Comparison of ENCODE assay signal across 17 cellular contexts in the genomic region with DNA sequence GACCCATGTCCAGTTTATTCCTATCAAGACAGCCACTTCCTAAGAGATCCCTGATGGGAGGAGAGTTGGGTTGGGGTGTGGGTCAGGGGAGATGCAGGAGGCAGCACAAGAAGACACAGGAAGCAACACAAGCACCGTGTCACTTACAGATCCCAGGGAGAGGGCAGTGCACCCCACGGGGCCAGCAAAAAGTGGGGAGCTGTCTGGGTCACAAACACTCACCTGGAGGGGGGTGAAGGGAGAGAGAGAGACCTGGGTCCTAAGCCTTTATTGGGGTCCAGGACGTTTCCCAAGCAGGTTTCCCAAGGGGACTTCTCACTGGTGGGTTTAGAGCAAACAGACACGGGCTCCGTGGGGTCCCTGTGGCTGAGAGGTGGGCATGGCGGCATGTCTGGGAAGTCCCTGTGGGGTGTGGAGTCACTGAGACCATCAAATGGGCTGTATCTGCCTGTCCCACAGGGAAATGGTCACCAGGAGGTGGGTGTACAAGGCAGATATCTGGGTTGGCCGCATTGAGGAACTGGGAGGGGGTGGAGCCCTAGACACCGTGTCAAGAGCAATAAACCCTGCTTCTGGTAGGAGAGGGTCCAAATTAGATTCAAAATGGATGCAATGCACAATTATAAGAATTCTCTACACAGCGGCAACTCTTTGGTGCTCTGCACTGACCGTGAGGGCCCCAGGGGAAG. TPM values are rescaled to one million over a fixed set of nuclear protein-coding genes. Genes with fewer than 3 reads are reported as not detected.
DNase-seq lines count a peak whose midpoint lies in the region; FAIRE-seq and TF ChIP-seq lines count a peak whose summit lies in the region.
"Had no signal": no experiment of that assay in that cellular context is flagged by ENCODE, and none has a peak within 500 bp of the region (broad histone marks: within the 10 kb centered on the region; RNA-seq: fewer than 3 reads in every experiment).

No MANE protein-coding gene starts in this region.

- no peak for TF ChIP-seq EP300 in tibial nerve (IDR thresholded peaks at IDR 0.05)

- TF ChIP-seq CTCF in coronary artery (IDR thresholded peaks at IDR 0.05): no peak
- no peak for TF ChIP-seq CTCF in nephron progenitor cell (IDR thresholded peaks at IDR 0.05)
- TF ChIP-seq CTCF in tibial nerve (IDR thresholded peaks at IDR 0.05): no peak

- no peak for TF ChIP-seq POLR2A in tibial nerve (IDR thresholded peaks at IDR 0.05)
- TF ChIP-seq POLR2A in GM12892 (IDR thresholded peaks at IDR 0.05; ENCODE audit: low read depth, low read length): no peak

- H3K9me3 Mint-ChIP-seq in nephron progenitor cell: no peaks in the 10 kb centered on the region
- no peaks in the 10 kb centered on the region for H3K9me3 Mint-ChIP-seq in activated CD4-positive, alpha-beta memory T cell treated with anti-CD3 and anti-CD28 coated beads, Interleukin-2, amount 10 ng/mL, durations not matched to agents 7 days and 5 days
- H3K9me3 Mint-ChIP-seq: activated naive CD4-positive, alpha-beta T cell treated with anti-CD3 and anti-CD28 coated beads, Interleukin-2, amount 50 U/mL, for 24 hours had no signal

- H3K4me3 ChIP-seq in coronary artery (no peak overlapping the region), tibial nerve (no peak overlapping the region)
- H3K4me3 ChIP-seq: A549 had no signal

- peaks cover 58% of the 10 kb centered on the region for H3K4me1 Mint-ChIP-seq in nephron progenitor cell
- H3K4me1 Mint-ChIP-seq in activated CD4-positive, alpha-beta memory T cell treated with anti-CD3 and anti-CD28 coated beads, Interleukin-2, amount 10 ng/mL, durations not matched to agents 7 days and 5 days: peaks cover 20% of the 10 kb centered on the region
- H3K4me1 Mint-ChIP-seq: activated naive CD4-positive, alpha-beta T cell treated with anti-CD3 and anti-CD28 coated beads, Interleukin-2, amount 50 U/mL, for 24 hours had no signal

- peak; percentile 16 for DNase-seq in SIG-M5 treated with dmso at 0.1 percent for 504 hours (lab: John Stamatoyannopoulos, UW; ENCODE audit: unreplicated experiment)
- no peak for DNase-seq in SIG-M5 (lab: John Stamatoyannopoulos, UW)
- DNase-seq in coronary artery (ENCODE audit: low spot score): no peak
- no peak for DNase-seq in nephron progenitor cell
- DNase-seq in tibial nerve (ENCODE audit: low spot score in 2 of 2): no peak
- no peak for DNase-seq in activated CD4-positive, alpha-beta memory T cell treated with anti-CD3 and anti-CD28 coated beads, Interleukin-2, amount 10 ng/mL, durations not matched to agents 7 days and 5 days
- no peak for DNase-seq in NCI-H2107 treated with DMSO at 0.1 percent for 48 hours (lab: John Stamatoyannopoulos, UW; ENCODE audit: unreplicated experiment)
- DNase-seq in GM12892 (ENCODE audit: insufficient read length): no peak
- DNase-seq: COR-L47, NCI-H146, NCI-H526, WERI-Rb-1 had no signal

- no peak overlapping the region for H3K4me3 Mint-ChIP-seq in nephron progenitor cell
- no peak overlapping the region for H3K4me3 Mint-ChIP-seq in activated CD4-positive, alpha-beta memory T cell treated with anti-CD3 and anti-CD28 coated beads, Interleukin-2, amount 10 ng/mL, durations not matched to agents 7 days and 5 days
- H3K4me3 Mint-ChIP-seq: activated naive CD4-positive, alpha-beta T cell treated with anti-CD3 and anti-CD28 coated beads, Interleukin-2, amount 50 U/mL, for 24 hours had no signal

- no peaks in the 10 kb centered on the region for H3K36me3 ChIP-seq in tibial nerve
- H3K36me3 ChIP-seq: WERI-Rb-1 had no signal

- H3K27ac ChIP-seq in coronary artery: peak overlapping the region; percentile 85 to 98
- peak overlapping the region in 3 of 4 donors; percentile 26 to 87 (median 87) for H3K27ac ChIP-seq in tibial nerve
- H3K27ac ChIP-seq: A549, WERI-Rb-1 had no signal

- FAIRE-seq in GM12892 (lab: Jason Lieb, UNC): no peak
- FAIRE-seq: A549 had no signal

- peaks cover 6% of the 10 kb centered on the region for H3K27me3 Mint-ChIP-seq in nephron progenitor cell (ENCODE audit: low read depth, poor library complexity)
- H3K27me3 Mint-ChIP-seq in activated CD4-positive, alpha-beta memory T cell treated with anti-CD3 and anti-CD28 coated beads, Interleukin-2, amount 10 ng/mL, durations not matched to agents 7 days and 5 days: peaks cover 6% of the 10 kb centered on the region
- H3K27me3 Mint-ChIP-seq: activated naive CD4-positive, alpha-beta T cell treated with anti-CD3 and anti-CD28 coated beads, Interleukin-2, amount 50 U/mL, for 24 hours had no signal

- 83 to 89% methylated on average over 10 of the region's 10 CpGs for whole genome bisulfite sequencing in tibial nerve, 2 donors

- H3K36me3 Mint-ChIP-seq in nephron progenitor cell (ENCODE audit: low read depth): no peaks in the 10 kb centered on the region
- no peaks in the 10 kb centered on the region for H3K36me3 Mint-ChIP-seq in activated CD4-positive, alpha-beta memory T cell treated with anti-CD3 and anti-CD28 coated beads, Interleukin-2, amount 10 ng/mL, durations not matched to agents 7 days and 5 days (ENCODE audit: low read depth)
- H3K36me3 Mint-ChIP-seq: activated naive CD4-positive, alpha-beta T cell treated with anti-CD3 and anti-CD28 coated beads, Interleukin-2, amount 50 U/mL, for 24 hours had no signal

- CTCF ChIA-PET in activated CD4-positive, alpha-beta memory T cell treated with anti-CD3 and anti-CD28 coated beads, Interleukin-2, amount 10 ng/mL, durations not matched to agents 7 days and 5 days (lab: Charles Lee): no interaction called here

- H3K27me3 ChIP-seq in tibial nerve: no peaks in the 10 kb centered on the region

- H3K4me1 ChIP-seq in tibial nerve: peaks cover 0 to 50% (median 0%) of the 10 kb centered on the region in 4 donors
- H3K4me1 ChIP-seq: A549 had no signal

- H3K27ac Mint-ChIP-seq in nephron progenitor cell: peak overlapping the region; percentile 34
- H3K27ac Mint-ChIP-seq in activated CD4-positive, alpha-beta memory T cell treated with anti-CD3 and anti-CD28 coated beads, Interleukin-2, amount 10 ng/mL, durations not matched to agents 7 days and 5 days: no peak overlapping the region
- H3K27ac Mint-ChIP-seq: activated naive CD4-positive, alpha-beta T cell treated with anti-CD3 and anti-CD28 coated beads, Interleukin-2, amount 50 U/mL, for 24 hours had no signal

- POLR2A ChIA-PET in activated CD4-positive, alpha-beta memory T cell treated with anti-CD3 and anti-CD28 coated beads, Interleukin-2, amount 10 ng/mL, durations not matched to agents 7 days and 5 days (lab: Charles Lee): no interaction called here

- H3K9me3 ChIP-seq in tibial nerve: no peaks in the 10 kb centered on the region
- H3K9me3 ChIP-seq: A549 had no signal

RNA-seq across cellular contexts. Expression of a gene that starts 1.6 kb away (rescaled TPM):
- total RNA-seq in tibial nerve: 10 to 100 TPM; 23.0 to 85.1 (median 65.7) TPM
- total RNA-seq in activated CD4-positive, alpha-beta memory T cell treated with anti-CD3 and anti-CD28 coated beads, Interleukin-2, amount 10 ng/mL, durations not matched to agents 7 days and 5 days: 1 to 10 TPM; 5.1 to 5.6 TPM
- 1.1 TPM for polyA plus RNA-seq in GM12892 (2012; ENCODE audit: missing spikeins)
- polyA plus RNA-seq: A549 had no signal

RNA-seq across cellular contexts. Expression of a gene that starts 38.3 kb away (rescaled TPM):
- 10 to 100 TPM; 48.1 to 60.3 (median 56.9) TPM for total RNA-seq in tibial nerve
- total RNA-seq in activated CD4-positive, alpha-beta memory T cell treated with anti-CD3 and anti-CD28 coated beads, Interleukin-2, amount 10 ng/mL, durations not matched to agents 7 days and 5 days: not detected
- polyA plus RNA-seq in GM12892 (2012; ENCODE audit: missing spikeins): not detected

RNA-seq across cellular contexts. Expression of a gene that starts 52.6 kb away (rescaled TPM):
- not detected for total RNA-seq in tibial nerve
- not detected for total RNA-seq in activated CD4-positive, alpha-beta memory T cell treated with anti-CD3 and anti-CD28 coated beads, Interleukin-2, amount 10 ng/mL, durations not matched to agents 7 days and 5 days
- polyA plus RNA-seq in GM12892 (2012; ENCODE audit: missing spikeins): not detected
- total RNA-seq: esophagus mucosa, renal cortical epithelial cell, subcutaneous adipose tissue had no signal

Comparison
In these comparisons a context has a peak if more than half of its experiments do, and no peak if none do; other contexts are left out.
1. RNA of a gene that starts 38.3 kb away (total RNA-seq): 48.1 to 60.3 TPM in tibial nerve; not detected in activated CD4-positive, alpha-beta memory T cell treated with anti-CD3 and anti-CD28 coated beads, Interleukin-2, amount 10 ng/mL, durations not matched to agents 7 days and 5 days; every median in the first group is over 10 times any median in the second.